8 cellular contexts compared by ENCODE assay signal in genomic region chr6:39530201-39530759, GRCh38.
DNase-seq lines count a peak whose midpoint lies in the region; ATAC-seq, FAIRE-seq and TF ChIP-seq lines count a peak whose summit lies in the region.

No MANE protein-coding gene starts in this region.

- CTCF ChIA-PET in A549 (lab: Yijun Ruan, JAX) = no interaction called here

- POLR2A ChIA-PET in A549 (lab: Yijun Ruan, JAX) = no interaction called here

- H3K27ac ChIP-seq in A549 = no peak overlapping the region
- peak overlapping the region in 1 of 2 donors; percentile 27 for H3K27ac ChIP-seq in thoracic aorta

- TF ChIP-seq CTCF in A549 (IDR thresholded peaks at IDR 0.05) (no peak), thoracic aorta (IDR thresholded peaks at IDR 0.05) (no peak)

- DNase-seq in A549 (ENCODE audit: low read depth in 1 of 2, low spot score in 1 of 2) = no peak
- DNase-seq in astrocyte of the hippocampus (ENCODE audit: low read depth, low spot score) = peak; percentile 65
- no peak for DNase-seq in thoracic aorta (ENCODE audit: low spot score)
- no peak for DNase-seq in COLO668 (lab: John Stamatoyannopoulos, UW; ENCODE audit: unreplicated experiment)
- no peak for DNase-seq in NCI-H2171 treated with DMSO at 0.1 percent for 48 hours (lab: John Stamatoyannopoulos, UW)
- DNase-seq in occipital lobe (lab: John Stamatoyannopoulos, UW) = no peak

- H3K36me3 ChIP-seq in thoracic aorta = no peaks in the 10 kb centered on the region

- WGBS in A549 (ENCODE audit: missing lambda C conversion rate) = 14% methylated on average over 4 of the region's 4 CpGs

- no peak for FAIRE-seq in A549 (lab: Jason Lieb, UNC)

- H3K4me3 ChIP-seq in A549 (no peak overlapping the region), thoracic aorta (peak overlapping the region; percentile 65)

- no peak overlapping the region for H3K4me2 ChIP-seq in A549

- ATAC-seq in A549 = no peak
- peak; percentile 98 for ATAC-seq in GM18909 (IDR thresholded peaks at IDR 0.05; ENCODE audit: poor library complexity, unreplicated experiment)
- ATAC-seq in HG03064 (IDR thresholded peaks at IDR 0.05; ENCODE audit: low read depth, unreplicated experiment) = peak; percentile 98
- no peak for ATAC-seq in thoracic aorta (ENCODE audit: insufficient number of reproducible peaks, low FRiP score, low read depth)

- no peak for TF ChIP-seq EP300 in A549 (IDR thresholded peaks at IDR 0.05)

- H3K9me3 ChIP-seq in A549 (no peaks in the 10 kb centered on the region), thoracic aorta (no peaks in the 10 kb centered on the region)

- TF ChIP-seq POLR2A in A549 (IDR thresholded peaks at IDR 0.05; ENCODE audit: low read length) = no peak

- no peaks in the 10 kb centered on the region for H3K27me3 ChIP-seq in thoracic aorta (replicated peaks; ENCODE audit: insufficient read depth)

- no peak for TF ChIP-seq RAD21 in A549 (conservative IDR thresholded peaks at IDR 0.05 in 1 of 2, IDR thresholded peaks at IDR 0.05 in 1 of 2)

- H3K4me1 ChIP-seq in A549 (no peaks in the 10 kb centered on the region), thoracic aorta (ENCODE audit: control insufficient read depth in 1 of 2, low read depth in 2 of 2) (peaks cover 0 to 12% of the 10 kb centered on the region in 2 donors)

TF ChIP-seq in A549, 52 proteins besides CTCF, POLR2A, EP300 and RAD21:
- no peak for TF ChIP-seq FOSL2 (IDR thresholded peaks at IDR 0.05)
- TF ChIP-seq FOSL2 (CRISPR knock-in tag; IDR thresholded peaks at IDR 0.05) = peak; percentile 23; the same call in 1 of the 2 replicates
- TF ChIP-seq CEBPB (IDR thresholded peaks at IDR 0.05) = peak in 1 of 2 experiments; percentile 54; a peak in 2 of 4 replicates
- no peak for TF ChIP-seq SREBF2 (IDR thresholded peaks at IDR 0.05)
- no peak for TF ChIP-seq HMGXB4 (CRISPR knock-in tag; IDR thresholded peaks at IDR 0.05; ENCODE audit: borderline replicate concordance)
- no peak for TF ChIP-seq FOXS1 (CRISPR knock-in tag; IDR thresholded peaks at IDR 0.05)

Comparison
In these comparisons a context has a peak if more than half of its experiments do, and no peak if none do; other contexts are left out.
1. ATAC-seq: peak in GM18909 (single experiment) and HG03064 (single experiment); none in A549 (0 of 2) and thoracic aorta (single experiment).